In genomic region chr5:13477118-13477737, GRCh38 we compare ENCODE assay signal across 18 cellular contexts.
DNase-seq lines count a peak whose midpoint lies in the region; ATAC-seq and TF ChIP-seq lines count a peak whose summit lies in the region.
"Had no signal": no experiment of that assay in that cellular context is flagged by ENCODE, and none has a peak within 500 bp of the region (broad histone marks: within the 10 kb centered on the region; RNA-seq: fewer than 3 reads in every experiment).

No MANE protein-coding gene starts in this region.

- H4K20me1 ChIP-seq in smooth muscle cell (ENCODE audit: low read depth): no peaks in the 10 kb centered on the region
- H4K20me1 ChIP-seq: BLaER1 treated with 17β-estradiol and CSF1 and Interleukin-3, amounts not matched to agents 10 nM and 100 nM had no signal

- H3K79me2 ChIP-seq in smooth muscle cell (ENCODE audit: low read depth): no peaks in the 10 kb centered on the region

- no peak for TF ChIP-seq CTCF in RWPE2 (IDR thresholded peaks at IDR 0.05; ENCODE audit: poor library complexity, severe bottlenecking)
- TF ChIP-seq CTCF in smooth muscle cell (IDR thresholded peaks at IDR 0.05; ENCODE audit: borderline replicate concordance, insufficient read depth, poor library complexity, severe bottlenecking): no peak
- no peak for TF ChIP-seq CTCF in esophagus muscularis mucosa (IDR thresholded peaks at IDR 0.05)
- TF ChIP-seq CTCF in transverse colon (IDR thresholded peaks at IDR 0.05): no peak

- intact Hi-C loops in esophagus muscularis mucosa (cut with DNase I): no loop called here
- intact Hi-C loops in transverse colon (cut with DNase I; ENCODE audit: low total_unique reads): no loop called here

- H3K9me3 ChIP-seq in RWPE2 (ENCODE audit: severe bottlenecking): no peaks in the 10 kb centered on the region
- H3K9me3 ChIP-seq in smooth muscle cell (replicated peaks; ENCODE audit: low read depth): no peaks in the 10 kb centered on the region
- no peaks in the 10 kb centered on the region for H3K9me3 ChIP-seq in esophagus muscularis mucosa
- H3K9me3 ChIP-seq in transverse colon: no peaks in the 10 kb centered on the region
- H3K9me3 ChIP-seq: left ventricle myocardium inferior, ovary, upper lobe of left lung had no signal

- peak; percentile 94 for DNase-seq in HS-27A (ENCODE audit: low read depth)
- no peak for DNase-seq in RWPE2 (ENCODE audit: low spot score)
- peak; percentile 52 for DNase-seq in fibroblast of peridontal ligament (ENCODE audit: extremely low read depth)
- DNase-seq in smooth muscle cell (lab: John Stamatoyannopoulos, UW; ENCODE audit: unreplicated experiment): no peak
- no peak for DNase-seq in esophagus muscularis mucosa (ENCODE audit: extremely low spot score)
- DNase-seq in transverse colon: no peak
- DNase-seq in NCI-H1417 treated with DMSO at 0.1 percent for 48 hours (lab: John Stamatoyannopoulos, UW): no peak
- DNase-seq: activated CD4-positive, alpha-beta T cell treated with anti-CD3 and anti-CD28 coated beads, Interleukin-2, amount 10 ng/mL, durations not matched to agents 7 days and 5 days; activated naive CD4-positive, alpha-beta T cell treated with Interleukin-2 at 50 U/mL for 16 hours; left ventricle myocardium inferior; NCI-H1930; ovary; small intestine; T1000; upper lobe of left lung had no signal

- no peak overlapping the region for H2AFZ ChIP-seq in smooth muscle cell (ENCODE audit: low read depth)

- TF ChIP-seq POLR2A in esophagus muscularis mucosa (IDR thresholded peaks at IDR 0.05; ENCODE audit: low read depth) (no peak), transverse colon (IDR thresholded peaks at IDR 0.05) (no peak)

- H3K36me3 ChIP-seq in RWPE2 (ENCODE audit: low read depth) (no peaks in the 10 kb centered on the region), smooth muscle cell (ENCODE audit: low read depth) (no peaks in the 10 kb centered on the region), esophagus muscularis mucosa (no peaks in the 10 kb centered on the region), transverse colon (no peaks in the 10 kb centered on the region)
- H3K36me3 ChIP-seq: BLaER1 treated with 17β-estradiol and CSF1 and Interleukin-3, amounts not matched to agents 10 nM and 100 nM; left ventricle myocardium inferior; ovary; upper lobe of left lung had no signal

- H3F3A ChIP-seq in smooth muscle cell (ENCODE audit: low read depth): no peaks in the 10 kb centered on the region

- H3K9ac ChIP-seq in smooth muscle cell (ENCODE audit: low read depth): no peak overlapping the region
- H3K9ac ChIP-seq: BLaER1 treated with 17β-estradiol and CSF1 and Interleukin-3, amounts not matched to agents 10 nM and 100 nM had no signal

- no peak overlapping the region for H3K4me3 ChIP-seq in RWPE2 (ENCODE audit: severe bottlenecking)
- no peak overlapping the region for H3K4me3 ChIP-seq in smooth muscle cell
- H3K4me3 ChIP-seq in esophagus muscularis mucosa: no peak overlapping the region
- H3K4me3 ChIP-seq in transverse colon: no peak overlapping the region
- H3K4me3 ChIP-seq: BLaER1 treated with 17β-estradiol and CSF1 and Interleukin-3, amounts not matched to agents 10 nM and 100 nM; left ventricle myocardium inferior; ovary; SK-N-MC; upper lobe of left lung had no signal

- 56% methylated on average over 7 of the region's 7 CpGs for WGBS in smooth muscle cell (ENCODE audit: low lambda C conversion rate)
- 62% methylated on average over 7 of the region's 7 CpGs for WGBS in esophagus muscularis mucosa
- WGBS in transverse colon (ENCODE audit: low coverage in 1 of 2), 2 donors: 67 to 68% methylated on average over 4 to 7 of the region's 7 CpGs

- ATAC-seq in RWPE2 (ENCODE audit: low read depth): peak; percentile 90
- ATAC-seq in activated CD4-positive, CD25-positive, alpha-beta regulatory T cell treated with anti-CD3 and anti-CD28 coated beads, Interleukin-2, amount 50 U/mL, for 24 hours: no peak

- in situ Hi-C loops in transverse colon (cut with MboI; ENCODE audit: low pct_ligation_motif_present in 1 of 4, low pct_unique_long_range_greater_than_20kb in 1 of 4, low sequenced_read_pairs in 3 of 4): no loop called here

- TF ChIP-seq EP300 in esophagus muscularis mucosa (IDR thresholded peaks at IDR 0.05) (no peak), transverse colon (IDR thresholded peaks at IDR 0.05; ENCODE audit: low read depth) (no peak)

- H3K27ac ChIP-seq in RWPE2 (ENCODE audit: poor library complexity, severe bottlenecking) (peak overlapping the region; percentile 40), smooth muscle cell (ENCODE audit: low read depth) (no peak overlapping the region), esophagus muscularis mucosa (replicated peaks in 1 of 4) (no peak overlapping the region), transverse colon (no peak overlapping the region)
- H3K27ac ChIP-seq: BLaER1 treated with 17β-estradiol and CSF1 and Interleukin-3, amounts not matched to agents 10 nM and 100 nM; left ventricle myocardium inferior; ovary; SK-N-MC; upper lobe of left lung had no signal

- H3K4me1 ChIP-seq in RWPE2 (ENCODE audit: insufficient read depth, poor library complexity, severe bottlenecking) (peaks cover 20% of the 10 kb centered on the region), smooth muscle cell (ENCODE audit: low read depth) (no peaks in the 10 kb centered on the region), esophagus muscularis mucosa (no peaks in the 10 kb centered on the region), transverse colon (no peaks in the 10 kb centered on the region)
- H3K4me1 ChIP-seq: left ventricle myocardium inferior, upper lobe of left lung had no signal

- no peaks in the 10 kb centered on the region for H3K27me3 ChIP-seq in RWPE2 (ENCODE audit: insufficient read depth, poor library complexity, severe bottlenecking)
- H3K27me3 ChIP-seq in smooth muscle cell (ENCODE audit: low read depth): peaks cover 5% of the 10 kb centered on the region
- H3K27me3 ChIP-seq in esophagus muscularis mucosa: peaks cover 0 to 12% (median 0%) of the 10 kb centered on the region in 4 donors
- H3K27me3 ChIP-seq in transverse colon: no peaks in the 10 kb centered on the region
- H3K27me3 ChIP-seq: BLaER1 treated with 17β-estradiol and CSF1 and Interleukin-3, amounts not matched to agents 10 nM and 100 nM; ovary; upper lobe of left lung had no signal

- H3K4me2 ChIP-seq in smooth muscle cell: peak overlapping the region; percentile 7

Comparison
In these comparisons a context has a peak if more than half of its experiments do, and no peak if none do; other contexts are left out.
1. DNase-seq: peak in HS-27A (single experiment) and fibroblast of peridontal ligament (single experiment); none in RWPE2 (single experiment), smooth muscle cell (single experiment), esophagus muscularis mucosa (single experiment), transverse colon (single experiment) and NCI-H1417 treated with DMSO at 0.1 percent for 48 hours (single experiment).